Comparison of ENCODE assay signal across 1 cellular context in genomic region chr17:79563237-79564013, GRCh38.
TF ChIP-seq lines count a peak whose summit lies in the region.

No MANE protein-coding gene starts in this region.

TF ChIP-seq in HCT116, 20 proteins besides CTCF, POLR2A, EP300 and RAD21 (continued from another document):
- TF ChIP-seq REST (IDR thresholded peaks at IDR 0.05; ENCODE audit: low read depth) = no peak
- TF ChIP-seq EZH2phosphoT487 (IDR thresholded peaks at IDR 0.05; ENCODE audit: borderline replicate concordance) = no peak
- no peak for TF ChIP-seq SRF (IDR thresholded peaks at IDR 0.05; ENCODE audit: low read depth)
- no peak; the same call in 1 of the 2 replicates for TF ChIP-seq SIN3A (IDR thresholded peaks at IDR 0.05; ENCODE audit: low read depth)
- no peak for TF ChIP-seq YY1 (IDR thresholded peaks at IDR 0.05; ENCODE audit: extremely low read depth, insufficient replicate concordance, low read depth, low read length)
- no peak for TF ChIP-seq ELF1 (IDR thresholded peaks at IDR 0.05; ENCODE audit: borderline replicate concordance, low read depth)
- TF ChIP-seq CBX3 (IDR thresholded peaks at IDR 0.05; ENCODE audit: low read depth) = peak; percentile 81; the same call in 1 of the 2 replicates
- TF ChIP-seq ZNF274 (IDR thresholded peaks at IDR 0.05; ENCODE audit: low read depth, low read length) = no peak
- TF ChIP-seq SP1 (IDR thresholded peaks at IDR 0.05; ENCODE audit: low read depth) = peak; percentile 72
- TF ChIP-seq ATF3 (IDR thresholded peaks at IDR 0.05) = no peak
- peak; percentile 49 for TF ChIP-seq POLR2AphosphoS5 (IDR thresholded peaks at IDR 0.05; ENCODE audit: low read depth, low read length)
- TF ChIP-seq EZH2 (IDR thresholded peaks at IDR 0.05) = no peak
- TF ChIP-seq CEBPB (IDR thresholded peaks at IDR 0.05; ENCODE audit: low read depth) = peak; percentile 49; the same call in 1 of the 2 replicates
- TF ChIP-seq ZFX (IDR thresholded peaks at IDR 0.05) = no peak
- no peak for TF ChIP-seq TCF7L2 (IDR thresholded peaks at IDR 0.05; ENCODE audit: borderline replicate concordance, extremely low read depth, insufficient read depth, insufficient read length)
